Comparison of ENCODE assay signal across 17 cellular contexts in genomic region chr6:151680846-151681425, GRCh38.
A peak's percentile ranks its signal among the peaks of the same experiment; 100 is the strongest.
DNase-seq lines count a peak whose midpoint lies in the region; ATAC-seq and TF ChIP-seq lines count a peak whose summit lies in the region.
"Had no signal": no experiment of that assay in that cellular context is flagged by ENCODE, and none has a peak within 500 bp of the region (broad histone marks: within the 10 kb centered on the region; RNA-seq: fewer than 3 reads in every experiment).

No MANE protein-coding gene starts in this region.

- no peaks in the 10 kb centered on the region for H3K79me2 ChIP-seq in mesendoderm (ENCODE audit: control insufficient read depth, insufficient read depth, low read length)

- TF ChIP-seq CTCF in endothelial cell (IDR thresholded peaks at IDR 0.05; ENCODE audit: unreplicated experiment) (no peak), testis (IDR thresholded peaks at IDR 0.05) (no peak)

- no CpG with 5 or more reads among the region's 16 CpGs for WGBS in mesendoderm (ENCODE audit: extremely low coverage, insufficient coverage, low lambda C conversion rate)
- WGBS in testis, 2 donors = 70 to 79% methylated on average over 16 of the region's 16 CpGs

- no peak overlapping the region for H3K27ac ChIP-seq in mesendoderm (ENCODE audit: low read depth, low read length)
- peak overlapping the region; percentile 89 for H3K27ac ChIP-seq in subcutaneous abdominal adipose tissue (ENCODE audit: low read depth, low read length)
- H3K27ac ChIP-seq in testis = no peak overlapping the region

- no peak overlapping the region for H4K8ac ChIP-seq in mesendoderm (ENCODE audit: low read depth, low read length)

- H3K56ac ChIP-seq in mesendoderm (ENCODE audit: low read length) = peak overlapping the region; percentile 31

- peaks cover 19% of the 10 kb centered on the region for H3K4me1 Mint-ChIP-seq in endothelial cell (ENCODE audit: unreplicated experiment)

- ATAC-seq in HG03342 (IDR thresholded peaks at IDR 0.05; ENCODE audit: unreplicated experiment) (no peak), GM19455 (IDR thresholded peaks at IDR 0.05; ENCODE audit: unreplicated experiment) (no peak)

- H3K4me2 ChIP-seq in mesendoderm (ENCODE audit: low read length) = no peak overlapping the region

- H3K4me3 Mint-ChIP-seq in endothelial cell (ENCODE audit: unreplicated experiment) = no peak overlapping the region
- H3K4me3 Mint-ChIP-seq: activated T-cell treated with anti-CD3 and anti-CD28 coated beads, Interleukin-2, amount 50 U/mL, for 24 hours; T-helper 2 cell treated with Interferon-gamma antibody and Interleukin-4, amounts not matched to agents 5 μg/mL and 100 μg/mL, for 36 hours had no signal

- H3K9ac ChIP-seq in mesendoderm (ENCODE audit: low read length) = no peak overlapping the region
- peak overlapping the region in 3 of 5 donors; percentile 56 to 83 (median 79) for H3K9ac ChIP-seq in subcutaneous abdominal adipose tissue (ENCODE audit: low read length in 5 of 5)

- no peak for TF ChIP-seq POLR2A in testis (IDR thresholded peaks at IDR 0.05)

- no peak overlapping the region for H2BK120ac ChIP-seq in mesendoderm (ENCODE audit: low read depth, low read length)

- DNase-seq in NCI-H1105 treated with DMSO at 0.1 percent for 48 hours (lab: John Stamatoyannopoulos, UW) = peak; percentile 9
- DNase-seq in NCI-H1105 (lab: John Stamatoyannopoulos, UW) = no peak
- DNase-seq in endothelial cell (ENCODE audit: low spot score) = no peak
- no peak for DNase-seq in mesendoderm
- no peak for DNase-seq in testis
- DNase-seq: 8988T; activated CD4-positive, alpha-beta T cell treated with anti-CD3 and anti-CD28 coated beads for 4 hours; activated T-cell treated with anti-CD3 and anti-CD28 coated beads, Interleukin-2, amount 50 U/mL, for 24 hours; NCI-H187; stimulated activated CD4-positive, alpha-beta T cell treated with anti-CD3 and anti-CD28 coated beads, Interleukin-4, amount 100 ng/mL, for 1 hour had no signal

- no peaks in the 10 kb centered on the region for H3K79me1 ChIP-seq in mesendoderm (ENCODE audit: low read length)

- intact Hi-C loops in testis (cut with DNase I; ENCODE audit: low total_unique reads) = loop anchor here (10.0 kb wide), 1 partner anchor 434 kb away; no protein-coding TSS in a partner anchor

- no peaks in the 10 kb centered on the region for H3K36me3 Mint-ChIP-seq in endothelial cell (ENCODE audit: low read depth, unreplicated experiment)
- H3K36me3 Mint-ChIP-seq: IgD-negative memory B cell had no signal

- H3K27ac Mint-ChIP-seq in endothelial cell (ENCODE audit: unreplicated experiment) = peak overlapping the region; percentile 86
- H3K27ac Mint-ChIP-seq: activated T-cell treated with anti-CD3 and anti-CD28 coated beads, Interleukin-2, amount 50 U/mL, for 24 hours; T-helper 2 cell treated with Interferon-gamma antibody and Interleukin-4, amounts not matched to agents 5 μg/mL and 100 μg/mL, for 36 hours had no signal

- H2AK5ac ChIP-seq in mesendoderm (ENCODE audit: low read length) = no peak overlapping the region

- H3K27me3 Mint-ChIP-seq in endothelial cell (ENCODE audit: unreplicated experiment) = no peaks in the 10 kb centered on the region

- H3K27me3 ChIP-seq in mesendoderm (ENCODE audit: insufficient read depth, low read length, poor library complexity) (no peaks in the 10 kb centered on the region), subcutaneous abdominal adipose tissue (ENCODE audit: control insufficient read depth in 5 of 5, insufficient read depth in 4 of 5, low read length in 5 of 5) (no peaks in the 10 kb centered on the region), testis (no peaks in the 10 kb centered on the region)
- H3K27me3 ChIP-seq: adrenal gland had no signal

- H3K23ac ChIP-seq in mesendoderm (ENCODE audit: low read length) = no peak overlapping the region

- peak overlapping the region; percentile 85 for H3K18ac ChIP-seq in mesendoderm (ENCODE audit: low read length)

- no peaks in the 10 kb centered on the region for H3K9me3 Mint-ChIP-seq in endothelial cell (ENCODE audit: unreplicated experiment)
- H3K9me3 Mint-ChIP-seq: activated T-cell treated with anti-CD3 and anti-CD28 coated beads, Interleukin-2, amount 50 U/mL, for 24 hours; T-helper 2 cell treated with Interferon-gamma antibody and Interleukin-4, amounts not matched to agents 5 μg/mL and 100 μg/mL, for 36 hours had no signal

- H3K4ac ChIP-seq in mesendoderm (ENCODE audit: low read depth, low read length) = peak overlapping the region; percentile 62

- H3K9me3 ChIP-seq in subcutaneous abdominal adipose tissue (ENCODE audit: control insufficient read depth in 5 of 5, low read length in 5 of 5) (no peaks in the 10 kb centered on the region), testis (no peaks in the 10 kb centered on the region)
- H3K9me3 ChIP-seq: adrenal gland, prostate gland had no signal

- no peaks in the 10 kb centered on the region for H3K36me3 ChIP-seq in mesendoderm (ENCODE audit: control insufficient read depth, insufficient read depth, low read length)
- no peaks in the 10 kb centered on the region for H3K36me3 ChIP-seq in subcutaneous abdominal adipose tissue (ENCODE audit: control insufficient read depth in 5 of 5, insufficient read depth in 5 of 5, low read length in 5 of 5)
- no peaks in the 10 kb centered on the region for H3K36me3 ChIP-seq in testis (ENCODE audit: low read depth, missing control alignments)
- H3K36me3 ChIP-seq: adrenal gland, prostate gland had no signal

- no peak overlapping the region for H4K5ac ChIP-seq in mesendoderm (ENCODE audit: low read length)

- H2BK5ac ChIP-seq in mesendoderm (ENCODE audit: low read length) = peak overlapping the region; percentile 32

- H3K4me3 ChIP-seq in mesendoderm (ENCODE audit: low read length) = no peak overlapping the region
- H3K4me3 ChIP-seq in subcutaneous abdominal adipose tissue (ENCODE audit: low read depth in 1 of 5, low read length in 5 of 5) = peak overlapping the region in 4 of 5 donors; percentile 43 to 63 (median 46)
- peak overlapping the region in 1 of 2 donors; percentile 30 for H3K4me3 ChIP-seq in testis
- H3K4me3 ChIP-seq: prostate gland had no signal

- no peak overlapping the region for H2BK15ac ChIP-seq in mesendoderm (replicated peaks; ENCODE audit: low read depth)

- peaks cover 7% of the 10 kb centered on the region for H3K4me1 ChIP-seq in mesendoderm (ENCODE audit: control insufficient read depth, low read depth, low read length)
- peaks cover 3 to 30% (median 16%) of the 10 kb centered on the region in 5 donors for H3K4me1 ChIP-seq in subcutaneous abdominal adipose tissue (ENCODE audit: control insufficient read depth in 5 of 5, insufficient read depth in 5 of 5, low read length in 5 of 5)
- H3K4me1 ChIP-seq in testis = no peaks in the 10 kb centered on the region
- H3K4me1 ChIP-seq: prostate gland had no signal
